In the genomic region with DNA sequence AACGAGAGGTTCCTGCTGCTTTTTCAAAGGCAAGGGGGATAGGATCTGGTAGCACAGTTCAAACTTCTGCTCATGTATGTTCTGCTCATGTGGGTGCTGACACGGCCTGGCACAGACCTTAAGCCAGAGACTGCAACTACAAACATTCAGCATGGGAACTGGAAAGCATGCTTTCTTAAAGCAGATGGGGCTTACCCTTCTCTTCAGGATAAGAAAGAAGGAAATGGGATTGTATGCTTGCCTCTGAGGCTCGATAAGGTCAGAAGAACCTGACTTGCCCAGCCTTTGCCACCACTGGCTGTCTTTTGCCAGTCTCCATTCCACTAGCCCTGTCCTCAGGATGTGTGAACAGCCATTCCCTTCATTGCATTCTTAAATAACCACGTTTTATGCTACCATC, we compare ENCODE assay signal across 15 cellular contexts. TPM values are rescaled to one million over a fixed set of nuclear protein-coding genes. Genes with fewer than 3 reads are reported as not detected.
DNase-seq lines count a peak whose midpoint lies in the region; ATAC-seq, FAIRE-seq and TF ChIP-seq lines count a peak whose summit lies in the region.
"Had no signal": no experiment of that assay in that cellular context is flagged by ENCODE, and none has a peak within 500 bp of the region (broad histone marks: within the 10 kb centered on the region; RNA-seq: fewer than 3 reads in every experiment).

No MANE protein-coding gene starts in this region.

- CTCF ChIA-PET in PC-9 (lab: Charles Lee) = interaction anchor here (0.6 kb wide), 1 partner anchor 634 kb away, joined by 5 read pairs; no protein-coding TSS in a partner anchor

- no peaks in the 10 kb centered on the region for H3K9me3 ChIP-seq in CD4-positive, CD25-positive, alpha-beta regulatory T cell (ENCODE audit: control insufficient read depth in 2 of 2, low read length in 2 of 2)
- H3K9me3 ChIP-seq in PC-9 (ENCODE audit: insufficient read depth, low read depth) (no peaks in the 10 kb centered on the region), gastroesophageal sphincter (no peaks in the 10 kb centered on the region)
- H3K9me3 ChIP-seq: SK-N-SH had no signal

- WGBS in gastroesophageal sphincter (ENCODE audit: low coverage in 1 of 2), 2 donors = 69 to 75% methylated on average over 3 to 4 of the region's 4 CpGs

- no peaks in the 10 kb centered on the region for H3K79me2 ChIP-seq in PC-9 (ENCODE audit: low read depth)

- FAIRE-seq in GM12891 (lab: Jason Lieb, UNC) = peak; percentile 60
- FAIRE-seq: endothelial cell of umbilical vein, RCC 7860 had no signal

- peaks cover 29% of the 10 kb centered on the region for H3K36me3 Mint-ChIP-seq in CD4-positive, CD25-positive, alpha-beta regulatory T cell
- peaks cover 12% of the 10 kb centered on the region for H3K36me3 Mint-ChIP-seq in effector memory CD8-positive, alpha-beta T cell (ENCODE audit: insufficient read depth)

- BruUV-seq in PC-9 (replicated peaks; lab: Mats Ljungman, UMichigan) = no TSS peak

- H3K4me2 ChIP-seq in PC-9 = no peak overlapping the region
- H3K4me2 ChIP-seq: SK-N-SH had no signal

- TF ChIP-seq POLR2A in GM12891 (IDR thresholded peaks at IDR 0.05; ENCODE audit: low read depth, low read length) (no peak), gastroesophageal sphincter (IDR thresholded peaks at IDR 0.05) (no peak)

- TF ChIP-seq CTCF in PC-9 (conservative IDR thresholded peaks at IDR 0.05) (no peak), gastroesophageal sphincter (IDR thresholded peaks at IDR 0.05) (no peak)

- no peaks in the 10 kb centered on the region for H3F3A ChIP-seq in PC-9 (ENCODE audit: insufficient read depth, low read depth)

- no peak for TF ChIP-seq EP300 in gastroesophageal sphincter (IDR thresholded peaks at IDR 0.05)

- no peak for DNase-seq in CD4-positive, CD25-positive, alpha-beta regulatory T cell
- no peak for DNase-seq in GM12891 (ENCODE audit: insufficient read length, low spot score)
- DNase-seq in PC-9 = no peak
- no peak for DNase-seq in effector memory CD8-positive, alpha-beta T cell
- no peak for DNase-seq in T-helper 9 cell
- no peak for DNase-seq in HT-29 (ENCODE audit: low spot score)
- DNase-seq: activated gamma-delta T cell treated with Interleukin-2 at 50 U/mL for 16 hours, NCI-H1417 treated with DMSO at 0.1 percent for 48 hours, NCI-H2171 treated with DMSO at 0.1 percent for 48 hours, NCI-H82, SK-N-SH had no signal

- H2AFZ ChIP-seq in PC-9 = 0 out of 2 replicates have a peak overlapping the region, but pooled peaks have one; percentile 6

- H3K4me3 Mint-ChIP-seq in CD4-positive, CD25-positive, alpha-beta regulatory T cell = peak overlapping the region in 2 of 4 donors; percentile 2 to 27
- H3K4me3 Mint-ChIP-seq in effector memory CD8-positive, alpha-beta T cell = peak overlapping the region in 1 of 2 donors; percentile 25

- no peaks in the 10 kb centered on the region; the same call in 1 of the 2 replicates for H3K9me2 ChIP-seq in PC-9 (ENCODE audit: insufficient read depth)
- H3K9me2 ChIP-seq: SK-N-SH had no signal

- H4K20me1 ChIP-seq in PC-9 (ENCODE audit: insufficient read depth) = no peaks in the 10 kb centered on the region

- no peak for ATAC-seq in CD4-positive, CD25-positive, alpha-beta regulatory T cell (ENCODE audit: low read depth in 2 of 2)
- no peak for ATAC-seq in effector memory CD8-positive, alpha-beta T cell (replicated peaks)
- ATAC-seq in gastroesophageal sphincter = no peak

- POLR2A ChIA-PET in PC-9 (lab: Charles Lee; ENCODE audit: unreplicated experiment) = no interaction called here

- peaks cover 33% of the 10 kb centered on the region for H3K4me1 ChIP-seq in CD4-positive, CD25-positive, alpha-beta regulatory T cell (ENCODE audit: control insufficient read depth, insufficient read depth, low read length, poor library complexity, severe bottlenecking)
- H3K4me1 ChIP-seq in PC-9 (replicated peaks; ENCODE audit: insufficient read depth) (no peaks in the 10 kb centered on the region), gastroesophageal sphincter (no peaks in the 10 kb centered on the region)

- H3K27me3 Mint-ChIP-seq in CD4-positive, CD25-positive, alpha-beta regulatory T cell = no peaks in the 10 kb centered on the region
- no peaks in the 10 kb centered on the region for H3K27me3 Mint-ChIP-seq in effector memory CD8-positive, alpha-beta T cell

- intact Hi-C loops in PC-9 (cut with micrococcal nuclease; ENCODE audit: unreplicated experiment) = no loop called here

- H3K4me3 ChIP-seq in CD4-positive, CD25-positive, alpha-beta regulatory T cell (ENCODE audit: low read depth, low read length) = no peak overlapping the region
- H3K4me3 ChIP-seq in PC-9 = no peak overlapping the region
- H3K4me3 ChIP-seq in gastroesophageal sphincter = no peak overlapping the region
- H3K4me3 ChIP-seq: coronary artery had no signal

- peaks cover 8% of the 10 kb centered on the region for H3K36me3 ChIP-seq in CD4-positive, CD25-positive, alpha-beta regulatory T cell (ENCODE audit: control insufficient read depth, insufficient read depth, low read length)
- H3K36me3 ChIP-seq in PC-9 (ENCODE audit: low read depth) (no peaks in the 10 kb centered on the region), gastroesophageal sphincter (no peaks in the 10 kb centered on the region)

- peak overlapping the region; percentile 53 to 72 (median 63) for H3K27ac Mint-ChIP-seq in CD4-positive, CD25-positive, alpha-beta regulatory T cell
- H3K27ac Mint-ChIP-seq in effector memory CD8-positive, alpha-beta T cell = peak overlapping the region; percentile 51 to 62

- no peaks in the 10 kb centered on the region for H3K27me3 ChIP-seq in CD4-positive, CD25-positive, alpha-beta regulatory T cell (ENCODE audit: control insufficient read depth, insufficient read depth, low read length)
- H3K27me3 ChIP-seq in PC-9 (ENCODE audit: insufficient read depth, low read depth) (no peaks in the 10 kb centered on the region), gastroesophageal sphincter (no peaks in the 10 kb centered on the region)

- H3K9me3 Mint-ChIP-seq in CD4-positive, CD25-positive, alpha-beta regulatory T cell = no peaks in the 10 kb centered on the region
- no peaks in the 10 kb centered on the region for H3K9me3 Mint-ChIP-seq in effector memory CD8-positive, alpha-beta T cell

- no peak overlapping the region for H3K27ac ChIP-seq in CD4-positive, CD25-positive, alpha-beta regulatory T cell (ENCODE audit: insufficient read depth, low read length, poor library complexity, severe bottlenecking)
- no peak overlapping the region for H3K27ac ChIP-seq in PC-9
- H3K27ac ChIP-seq in gastroesophageal sphincter = no peak overlapping the region
- H3K27ac ChIP-seq: coronary artery had no signal

- peaks cover 38 to 83% (median 67%) of the 10 kb centered on the region in 4 donors for H3K4me1 Mint-ChIP-seq in CD4-positive, CD25-positive, alpha-beta regulatory T cell
- H3K4me1 Mint-ChIP-seq in effector memory CD8-positive, alpha-beta T cell (ENCODE audit: low read depth in 2 of 2) = peaks cover 44 to 74% of the 10 kb centered on the region in 2 donors

TF ChIP-seq in GM12891, 5 proteins besides CTCF, POLR2A, EP300 and RAD21:
- TF ChIP-seq TAF1 (IDR thresholded peaks at IDR 0.05; ENCODE audit: low read depth, low read length) (no peak), SPI1 (IDR thresholded peaks at IDR 0.05; ENCODE audit: low read depth, low read length) (peak; percentile 58)

RNA-seq across cellular contexts. Expression of gene DOCK10, which starts 10.7 kb away (rescaled TPM):
- 222 TPM for total RNA-seq in CD4-positive, CD25-positive, alpha-beta regulatory T cell
- polyA plus RNA-seq in CD4-positive, CD25-positive, alpha-beta regulatory T cell = 10 to 100 TPM; 28.3 to 47.7 (median 34.9) TPM
- 43.7 TPM for polyA plus RNA-seq in GM12891 (2012; ENCODE audit: low read depth, missing spikeins)
- total RNA-seq in PC-9 (2021) = 28.9 and 33.6 TPM in 2 replicates
- total RNA-seq in gastroesophageal sphincter = 10 to 100 TPM in 2 of 4 donors, 1 to 10 TPM in 2; 3.6 to 12.6 (median 7.3) TPM
- not detected in 2 replicates for total RNA-seq in HT-29 (2014; rRNA removed; shearing (Covaris generic))
